ENCODE assay signal across 17 cellular contexts in genomic region chr14:86015511-86015910, GRCh38.
DNase-seq lines count a peak whose midpoint lies in the region; ATAC-seq, FAIRE-seq and TF ChIP-seq lines count a peak whose summit lies in the region.
"Had no signal": no experiment of that assay in that cellular context is flagged by ENCODE, and none has a peak within 500 bp of the region (broad histone marks: within the 10 kb centered on the region; RNA-seq: fewer than 3 reads in every experiment).

No MANE protein-coding gene starts in this region.

- H3K27me3 ChIP-seq in IMR-90 (ENCODE audit: control insufficient read depth, insufficient read depth, low read length) (no peaks in the 10 kb centered on the region), astrocyte (ENCODE audit: insufficient read depth, low read length) (no peaks in the 10 kb centered on the region), osteoblast (ENCODE audit: insufficient read depth, low read length) (no peaks in the 10 kb centered on the region), GM23338 (ENCODE audit: insufficient read depth) (no peaks in the 10 kb centered on the region)
- H3K27me3 ChIP-seq in CD4-positive, alpha-beta T cell (ENCODE audit: control insufficient read depth, insufficient read depth, low read length): no peaks in the 10 kb centered on the region

- H3K18ac ChIP-seq in IMR-90 (ENCODE audit: low read depth, low read length): peak overlapping the region; percentile 51; the same call in 1 of the 2 replicates

- no peak overlapping the region for H4K91ac ChIP-seq in IMR-90 (ENCODE audit: insufficient read depth, low read depth, low read length)

- no peak overlapping the region for H3K4me3 Mint-ChIP-seq in astrocyte (ENCODE audit: unreplicated experiment)
- no peak overlapping the region for H3K4me3 Mint-ChIP-seq in CD4-positive, alpha-beta T cell
- no peak overlapping the region for H3K4me3 Mint-ChIP-seq in GM23338
- H3K4me3 Mint-ChIP-seq: B cell; CD4-positive, alpha-beta memory T cell; HFFc6 had no signal

- no peaks in the 10 kb centered on the region for H3K79me2 ChIP-seq in astrocyte (ENCODE audit: insufficient read depth, low read length)
- H3K79me2 ChIP-seq in osteoblast (ENCODE audit: insufficient read depth, low read length): no peaks in the 10 kb centered on the region
- H3K79me2 ChIP-seq in GM23338 (replicated peaks; ENCODE audit: insufficient read depth): no peaks in the 10 kb centered on the region

- H3K27me3 Mint-ChIP-seq in astrocyte (ENCODE audit: low read depth, unreplicated experiment): no peaks in the 10 kb centered on the region
- no peaks in the 10 kb centered on the region for H3K27me3 Mint-ChIP-seq in CD4-positive, alpha-beta T cell
- H3K27me3 Mint-ChIP-seq in GM23338 (ENCODE audit: insufficient read depth, low read depth, poor library complexity): no peaks in the 10 kb centered on the region
- H3K27me3 Mint-ChIP-seq: B cell; CD4-positive, alpha-beta memory T cell had no signal

- H3K9ac ChIP-seq in IMR-90 (ENCODE audit: low read depth, low read length) (no peak overlapping the region), astrocyte (ENCODE audit: low read length) (peak overlapping the region; percentile 46)

- H3K4me2 ChIP-seq in IMR-90 (ENCODE audit: low read depth, low read length) (peak overlapping the region; percentile 58; the same call in 1 of the 2 replicates), astrocyte (ENCODE audit: low read length) (peak overlapping the region; percentile 13), osteoblast (ENCODE audit: insufficient read depth, low read length) (no peak overlapping the region), GM23338 (no peak overlapping the region)

- H3K79me1 ChIP-seq in IMR-90 (ENCODE audit: low read depth in 1 of 2, low read length in 2 of 2): no peaks in the 10 kb centered on the region

- dilution Hi-C loops in IMR-90 (cut with HindIII; ENCODE audit: low sequenced_read_pairs, unreplicated experiment): no loop called here

- no peak overlapping the region for H3K4ac ChIP-seq in IMR-90 (ENCODE audit: low read depth, low read length)

- H3F3A ChIP-seq in GM23338 (replicated peaks; ENCODE audit: low read depth): no peaks in the 10 kb centered on the region

- H2BK15ac ChIP-seq in IMR-90 (ENCODE audit: low read depth, low read length): no peak overlapping the region

- CTCF ChIA-PET in IMR-90 (lab: Yijun Ruan, JAX): no interaction called here
- CTCF ChIA-PET in CD4-positive, alpha-beta T cell (lab: Charles Lee): no interaction called here

- no peak for TF ChIP-seq CTCF in IMR-90 (conservative IDR thresholded peaks at IDR 0.05; ENCODE audit: low read depth, low read length)
- TF ChIP-seq CTCF in astrocyte (IDR thresholded peaks at IDR 0.05; ENCODE audit: insufficient read depth, low read depth, low read length): no peak
- TF ChIP-seq CTCF in fibroblast of mammary gland (conservative IDR thresholded peaks at IDR 0.05; ENCODE audit: control insufficient read depth, insufficient read depth, low read depth, low read length): no peak
- TF ChIP-seq CTCF in osteoblast (IDR thresholded peaks at IDR 0.05; ENCODE audit: extremely low read depth, low read depth, low read length): no peak
- no peak for TF ChIP-seq CTCF in CD4-positive, alpha-beta T cell (IDR thresholded peaks at IDR 0.05)
- TF ChIP-seq CTCF in GM23338 (conservative IDR thresholded peaks at IDR 0.05; ENCODE audit: low read depth in 2 of 2): no peak

- ATAC-seq in IMR-90 (ENCODE audit: low read depth) (peak; percentile 37; the same call in 1 of the 2 replicates), GM23338 (no peak)
- no peak for ATAC-seq in CD4-positive, alpha-beta T cell (ENCODE audit: poor library complexity)
- ATAC-seq: HepG2 had no signal

- H3K14ac ChIP-seq in IMR-90 (replicated peaks; ENCODE audit: low read depth, low read length): no peak overlapping the region

- no TSS peak for BruUV-seq in IMR-90 (replicated peaks; lab: Mats Ljungman, UMichigan)

- POLR2A ChIA-PET in IMR-90 (lab: Charles Lee; ENCODE audit: unreplicated experiment): no interaction called here
- POLR2A ChIA-PET in CD4-positive, alpha-beta T cell (lab: Charles Lee): no interaction called here

- H3K4me1 Mint-ChIP-seq in astrocyte (ENCODE audit: low read depth, unreplicated experiment) (peaks cover 8% of the 10 kb centered on the region), GM23338 (peaks cover 11% of the 10 kb centered on the region; the same call in 2 of the 3 replicates)
- no peaks in the 10 kb centered on the region for H3K4me1 Mint-ChIP-seq in CD4-positive, alpha-beta T cell (ENCODE audit: low read depth)

- no peak overlapping the region for H2BK120ac ChIP-seq in IMR-90 (ENCODE audit: low read depth, low read length)

- H3K4me3 ChIP-seq in IMR-90 (ENCODE audit: insufficient read depth, low read depth, low read length): no peak overlapping the region
- H3K4me3 ChIP-seq in astrocyte (ENCODE audit: insufficient read depth, low read depth, low read length): no peak overlapping the region
- no peak overlapping the region for H3K4me3 ChIP-seq in fibroblast of mammary gland (ENCODE audit: control insufficient read depth, low read depth, low read length)
- no peak overlapping the region for H3K4me3 ChIP-seq in osteoblast (ENCODE audit: insufficient read depth, low read length)
- no peak overlapping the region for H3K4me3 ChIP-seq in GM23338

- peak; percentile 34 for DNase-seq in IMR-90
- DNase-seq in astrocyte (ENCODE audit: low read depth): no peak
- DNase-seq in fibroblast of mammary gland (ENCODE audit: low read depth): peak; percentile 14
- no peak for DNase-seq in osteoblast (ENCODE audit: insufficient read length, low spot score, missing footprints)
- no peak for DNase-seq in CD4-positive, alpha-beta T cell
- no peak for DNase-seq in GM23338 (ENCODE audit: low spot score)
- DNase-seq in DMS153 treated with DMSO at 0.1 percent for 48 hours (lab: John Stamatoyannopoulos, UW; ENCODE audit: unreplicated experiment): no peak
- DNase-seq: C1 segment of cervical spinal cord; CD4-positive, alpha-beta memory T cell; DMS153; DND-41; HFFc6 had no signal

- no peak overlapping the region for H2AK5ac ChIP-seq in IMR-90 (ENCODE audit: low read depth, low read length)

- H3K27ac ChIP-seq in IMR-90 (ENCODE audit: insufficient read depth, low read length): no peak overlapping the region
- peak overlapping the region; percentile 68 for H3K27ac ChIP-seq in astrocyte (ENCODE audit: low read depth, low read length)
- H3K27ac ChIP-seq in osteoblast (ENCODE audit: low read depth, low read length): peak overlapping the region; percentile 50
- no peak overlapping the region for H3K27ac ChIP-seq in CD4-positive, alpha-beta T cell (ENCODE audit: low read depth, low read length)
- no peak overlapping the region for H3K27ac ChIP-seq in GM23338 (ENCODE audit: low read depth)

- intact Hi-C loops in IMR-90 (cut with micrococcal nuclease): no loop called here
- intact Hi-C loops in CD4-positive, alpha-beta T cell (cut with DNase I, micrococcal nuclease): no loop called here

- in situ Hi-C loops in IMR-90 (cut with MboI; ENCODE audit: low sequenced_read_pairs): no loop called here

- no peaks in the 10 kb centered on the region for H3K9me3 ChIP-seq in IMR-90 (ENCODE audit: control insufficient read depth, insufficient read depth, low read length)
- H3K9me3 ChIP-seq in astrocyte (ENCODE audit: insufficient read depth, low read depth, low read length): no peaks in the 10 kb centered on the region
- H3K9me3 ChIP-seq in osteoblast (ENCODE audit: low read depth, low read length): no peaks in the 10 kb centered on the region
- no peaks in the 10 kb centered on the region for H3K9me3 ChIP-seq in CD4-positive, alpha-beta T cell (ENCODE audit: control insufficient read depth, low read length)

- no peaks in the 10 kb centered on the region; the same call in 1 of the 2 replicates for H3K9me2 ChIP-seq in GM23338 (ENCODE audit: insufficient read depth)

- H3K9me3 Mint-ChIP-seq in astrocyte (ENCODE audit: unreplicated experiment): peaks cover 2% of the 10 kb centered on the region
- no peaks in the 10 kb centered on the region for H3K9me3 Mint-ChIP-seq in CD4-positive, alpha-beta T cell
- H3K9me3 Mint-ChIP-seq in GM23338: no peaks in the 10 kb centered on the region

- no peak overlapping the region for H3K56ac ChIP-seq in IMR-90 (ENCODE audit: extremely low read depth, insufficient read depth, low read length)

- no CpG with 5 or more reads among the region's 1 CpG for WGBS in IMR-90 (ENCODE audit: extremely low coverage in 2 of 2, insufficient read length in 1 of 2), 2 experiments

- TF ChIP-seq RAD21 in IMR-90 (IDR thresholded peaks at IDR 0.05; ENCODE audit: low read length): no peak

- TF ChIP-seq POLR2A in IMR-90 (IDR thresholded peaks at IDR 0.05; ENCODE audit: low read depth, low read length): no peak

- H2BK20ac ChIP-seq in IMR-90 (ENCODE audit: low read depth, low read length): peak overlapping the region; percentile 2; the same call in 1 of the 2 replicates

- H4K8ac ChIP-seq in IMR-90 (ENCODE audit: low read depth in 2 of 2, low read length in 2 of 2): peak overlapping the region in 1 of 2 experiments; percentile 47; a peak in 1 of 4 replicates

- H3K27ac Mint-ChIP-seq in astrocyte (ENCODE audit: unreplicated experiment) (no peak overlapping the region), GM23338 (no peak overlapping the region)
- H3K27ac Mint-ChIP-seq in CD4-positive, alpha-beta T cell: no peak overlapping the region
- H3K27ac Mint-ChIP-seq: B cell; CD4-positive, alpha-beta memory T cell; HFFc6 had no signal

- H3K36me3 Mint-ChIP-seq in astrocyte (ENCODE audit: low read depth, unreplicated experiment) (no peaks in the 10 kb centered on the region), GM23338 (ENCODE audit: low read depth) (no peaks in the 10 kb centered on the region)
- peaks cover 5% of the 10 kb centered on the region for H3K36me3 Mint-ChIP-seq in CD4-positive, alpha-beta T cell (ENCODE audit: low read depth)

- H3K36me3 ChIP-seq in IMR-90 (ENCODE audit: control insufficient read depth, insufficient read depth, low read length) (no peaks in the 10 kb centered on the region), astrocyte (ENCODE audit: insufficient read depth, low read length) (no peaks in the 10 kb centered on the region), osteoblast (ENCODE audit: insufficient read depth, low read length) (no peaks in the 10 kb centered on the region), GM23338 (ENCODE audit: insufficient read depth) (no peaks in the 10 kb centered on the region)

- H2AK9ac ChIP-seq in IMR-90 (replicated peaks; ENCODE audit: low read depth, low read length, poor library complexity): no peak overlapping the region

- no peak overlapping the region for H3K23ac ChIP-seq in IMR-90 (ENCODE audit: low read depth, low read length)

- H3K9me1 ChIP-seq in IMR-90 (ENCODE audit: insufficient read depth, low read length): no peaks in the 10 kb centered on the region

- no peaks in the 10 kb centered on the region for H3K4me1 ChIP-seq in IMR-90 (ENCODE audit: control insufficient read depth, insufficient read depth, low read length)
- H3K4me1 ChIP-seq in astrocyte (ENCODE audit: insufficient read depth, low read length): no peaks in the 10 kb centered on the region
- no peaks in the 10 kb centered on the region for H3K4me1 ChIP-seq in osteoblast (ENCODE audit: insufficient read depth, low read length)
- peaks cover 14% of the 10 kb centered on the region; the same call in 1 of the 2 replicates for H3K4me1 ChIP-seq in GM23338 (ENCODE audit: insufficient read depth)

- no peak overlapping the region for H4K5ac ChIP-seq in IMR-90 (ENCODE audit: low read depth, low read length)

- FAIRE-seq in astrocyte (lab: Jason Lieb, UNC): no peak
- FAIRE-seq: A204.1, D721Med, HepG2, HTR-8/SVneo had no signal

- H2BK5ac ChIP-seq in IMR-90 (ENCODE audit: low read depth, low read length, poor library complexity, severe bottlenecking): peak overlapping the region; percentile 67

- H2AFZ ChIP-seq in IMR-90 (replicated peaks; ENCODE audit: low read length, poor library complexity) (no peak overlapping the region), astrocyte (ENCODE audit: low read depth, low read length) (no peak overlapping the region), osteoblast (ENCODE audit: low read length) (no peak overlapping the region), GM23338 (no peak overlapping the region)

- H4K20me1 ChIP-seq in IMR-90 (ENCODE audit: insufficient read depth, low read length) (no peaks in the 10 kb centered on the region), astrocyte (ENCODE audit: insufficient read depth, low read length) (no peaks in the 10 kb centered on the region), osteoblast (ENCODE audit: insufficient read depth, low read length) (no peaks in the 10 kb centered on the region), GM23338 (replicated peaks; ENCODE audit: insufficient read depth) (no peaks in the 10 kb centered on the region)

Comparison
In these comparisons a context has a peak if more than half of its experiments do, and no peak if none do; other contexts are left out.
1. DNase-seq: peak in IMR-90 (single experiment) and fibroblast of mammary gland (single experiment); none in astrocyte (single experiment), osteoblast (single experiment), CD4-positive, alpha-beta T cell (0 of 10), GM23338 (single experiment) and DMS153 treated with DMSO at 0.1 percent for 48 hours (single experiment).
2. H3K27ac ChIP-seq: peak in astrocyte (single experiment) and osteoblast (single experiment); none in IMR-90 (single experiment), CD4-positive, alpha-beta T cell (single experiment) and GM23338 (single experiment).
3. H3K4me2 ChIP-seq: peak in IMR-90 (single experiment) and astrocyte (single experiment); none in osteoblast (single experiment) and GM23338 (single experiment).